ENCODE assay signal across 31 cellular contexts in genomic region chr17:65385726-65386125, GRCh38.
"Had no signal": no experiment of that assay in that cellular context is flagged by ENCODE, and none has a peak within 500 bp of the region (broad histone marks: within the 10 kb centered on the region; RNA-seq: fewer than 3 reads in every experiment).

No MANE protein-coding gene starts in this region.

- H3K36me3 ChIP-seq: esophagus squamous epithelium, gastroesophageal sphincter, heart right ventricle had no signal

- H3K4me1 ChIP-seq: body of pancreas, esophagus squamous epithelium, gastroesophageal sphincter, heart right ventricle had no signal

- H3K4me3 ChIP-seq: body of pancreas, esophagus squamous epithelium, gastroesophageal sphincter, heart right ventricle had no signal

- DNase-seq: activated CD4-positive, alpha-beta memory T cell treated with anti-CD3 and anti-CD28 coated beads, Interleukin-2, amount 10 ng/mL, durations not matched to agents 7 days and 5 days; activated CD4-positive, alpha-beta T cell treated with anti-CD3 and anti-CD28 coated beads for 1 hour; activated CD4-positive, alpha-beta T cell treated with anti-CD3 and anti-CD28 coated beads for 4 hours; activated CD4-positive, alpha-beta T cell treated with anti-CD3 and anti-CD28 coated beads, Interleukin-2, amount 10 ng/mL, durations not matched to agents 7 days and 5 days; activated CD4-positive, alpha-beta T cell treated with anti-CD3 and anti-CD28 coated beads, Interleukin-2, amount 50 U/mL, for 4 hours; activated CD8-positive, alpha-beta memory T cell treated with anti-CD3 and anti-CD28 coated beads, Interleukin-2, amount 50 U/mL, for 48 hours; activated gamma-delta T cell treated with Interleukin-2 at 50 U/mL for 16 hours; activated naive CD4-positive, alpha-beta T cell treated with anti-CD3 and anti-CD28 coated beads, Interleukin-2, amount 50 U/mL, for 16 hours; activated naive CD4-positive, alpha-beta T cell treated with Interleukin-2 at 50 U/mL for 16 hours; activated T-cell treated with anti-CD3 and anti-CD28 coated beads for 4 hours; activated T-cell treated with anti-CD3 and anti-CD28 coated beads, Interleukin-2, amount 50 U/mL, for 24 hours; activated T-cell treated with anti-CD3 and anti-CD28 coated beads, Interleukin-2, amount 50 U/mL, for 72 hours; amniotic stem cell; anterior cingulate cortex; body of pancreas; caudate nucleus; cortex of kidney; dermis blood vessel endothelial cell; effector CD4-positive, alpha-beta T cell; esophagus squamous epithelium; foreskin melanocyte; heart right ventricle; T-helper 2 cell had no signal

- H3K9me3 ChIP-seq: body of pancreas, esophagus squamous epithelium, gastroesophageal sphincter, heart right ventricle had no signal

- H3K27me3 ChIP-seq: body of pancreas, esophagus squamous epithelium, gastroesophageal sphincter had no signal

- ATAC-seq: activated T-cell treated with anti-CD3 and anti-CD28 coated beads, Interleukin-2, amount 50 U/mL, for 72 hours; body of pancreas; gastroesophageal sphincter; heart right ventricle; WTC11 had no signal

- H3K27ac ChIP-seq: body of pancreas, epithelial cell of prostate, esophagus squamous epithelium, gastroesophageal sphincter, heart right ventricle, VCaP had no signal

- FAIRE-seq: colon, endometrium, endothelial cell of umbilical vein, TTC549 had no signal
